ENCODE assay signal across 12 cellular contexts in genomic region chr9:87119328-87119881, GRCh38.
DNase-seq lines count a peak whose midpoint lies in the region; ATAC-seq, FAIRE-seq and TF ChIP-seq lines count a peak whose summit lies in the region.
"Had no signal": no experiment of that assay in that cellular context is flagged by ENCODE, and none has a peak within 500 bp of the region (broad histone marks: within the 10 kb centered on the region; RNA-seq: fewer than 3 reads in every experiment).

No MANE protein-coding gene starts in this region.

- TF ChIP-seq EP300 in gastroesophageal sphincter (IDR thresholded peaks at IDR 0.05), result no peak

- H3K4me3 ChIP-seq in gastroesophageal sphincter, result no peak overlapping the region
- H3K4me3 ChIP-seq in rectal smooth muscle tissue (ENCODE audit: low read length), result no peak overlapping the region
- no peak overlapping the region for H3K4me3 ChIP-seq in small intestine (ENCODE audit: low read depth in 1 of 2, low read length in 2 of 2)
- H3K4me3 ChIP-seq: colonic mucosa, Peyer's patch had no signal

- WGBS in gastroesophageal sphincter (ENCODE audit: low coverage in 1 of 2), 2 donors, result 36% methylated on average over 7 of the region's 11 CpGs
- WGBS in small intestine, 3 donors, result 61 to 83% (median 78%) methylated on average over 8 to 11 of the region's 11 CpGs

- H3K27ac ChIP-seq in gastroesophageal sphincter (peak overlapping the region in 3 of 4 donors; percentile 68 to 84 (median 72)), rectal smooth muscle tissue (ENCODE audit: low read depth, low read length) (peak overlapping the region; percentile 59), small intestine (ENCODE audit: low read depth in 1 of 2, low read length in 1 of 2) (no peak overlapping the region)
- H3K27ac ChIP-seq: colonic mucosa had no signal

- ATAC-seq in gastroesophageal sphincter, result peak; percentile 65
- no peak for ATAC-seq in GM19452 (IDR thresholded peaks at IDR 0.05; ENCODE audit: unreplicated experiment)

- FAIRE-seq in small intestine (lab: Jason Lieb, UNC), result no peak

- DNase-seq in COLO829 (ENCODE audit: low spot score), result peak; percentile 42
- DNase-seq in T1000 (lab: John Stamatoyannopoulos, UW), result peak; percentile 55
- DNase-seq in DMS79 treated with DMSO at 0.1 percent for 48 hours (lab: John Stamatoyannopoulos, UW), result no peak
- DNase-seq in small intestine, result no peak
- DNase-seq in NK-92 (lab: John Stamatoyannopoulos, UW; ENCODE audit: unreplicated experiment), result no peak
- DNase-seq: activated CD4-positive, alpha-beta T cell treated with anti-CD3 and anti-CD28 coated beads, Interleukin-2, amount 50 U/mL, for 48 hours; colonic mucosa; MM.1S; Peyer's patch had no signal

- no peak for TF ChIP-seq POLR2A in gastroesophageal sphincter (IDR thresholded peaks at IDR 0.05)

- H3K9me3 ChIP-seq in gastroesophageal sphincter (no peaks in the 10 kb centered on the region), small intestine (ENCODE audit: control insufficient read depth, low read depth) (no peaks in the 10 kb centered on the region)
- H3K9me3 ChIP-seq: colonic mucosa, Peyer's patch had no signal

- H3K27me3 ChIP-seq in gastroesophageal sphincter, result no peaks in the 10 kb centered on the region
- H3K27me3 ChIP-seq in rectal smooth muscle tissue (ENCODE audit: control insufficient read depth, insufficient read depth, low read length), result no peaks in the 10 kb centered on the region
- H3K27me3 ChIP-seq in small intestine (ENCODE audit: control insufficient read depth in 2 of 2, insufficient read depth in 2 of 2, low read length in 2 of 2), result no peaks in the 10 kb centered on the region
- H3K27me3 ChIP-seq: colonic mucosa, Peyer's patch had no signal

- no peak overlapping the region for H3K9ac ChIP-seq in rectal smooth muscle tissue (ENCODE audit: low read length)

- no peak for TF ChIP-seq CTCF in gastroesophageal sphincter (IDR thresholded peaks at IDR 0.05)

- H3K4me1 ChIP-seq in gastroesophageal sphincter (peaks cover 10 to 63% (median 15%) of the 10 kb centered on the region in 3 donors), rectal smooth muscle tissue (ENCODE audit: control insufficient read depth, insufficient read depth, low read length) (peaks cover 35% of the 10 kb centered on the region), small intestine (ENCODE audit: control insufficient read depth in 2 of 2, insufficient read depth in 1 of 2, low read depth in 1 of 2, low read length in 1 of 2) (no peaks in the 10 kb centered on the region)
- H3K4me1 ChIP-seq: colonic mucosa, Peyer's patch had no signal

- H3K36me3 ChIP-seq in gastroesophageal sphincter (no peaks in the 10 kb centered on the region), rectal smooth muscle tissue (ENCODE audit: control insufficient read depth, insufficient read depth, low read length) (no peaks in the 10 kb centered on the region), small intestine (ENCODE audit: control insufficient read depth in 2 of 2, insufficient read depth in 2 of 2, low read length in 2 of 2) (no peaks in the 10 kb centered on the region)
- H3K36me3 ChIP-seq: colonic mucosa, Peyer's patch had no signal

Comparison
In these comparisons a context has a peak if more than half of its experiments do, and no peak if none do; other contexts are left out.
1. DNase-seq: peak in COLO829 (single experiment) and T1000 (single experiment); none in DMS79 treated with DMSO at 0.1 percent for 48 hours (single experiment), small intestine (single experiment) and NK-92 (single experiment).
2. H3K27ac ChIP-seq: peak in gastroesophageal sphincter (3 of 4) and rectal smooth muscle tissue (single experiment); none in small intestine (0 of 2).